16 cellular contexts compared by ENCODE assay signal in genomic region chr2:14951569-14952285, GRCh38.
DNase-seq lines count a peak whose midpoint lies in the region; ATAC-seq and TF ChIP-seq lines count a peak whose summit lies in the region.
"Had no signal": no experiment of that assay in that cellular context is flagged by ENCODE, and none has a peak within 500 bp of the region (broad histone marks: within the 10 kb centered on the region; RNA-seq: fewer than 3 reads in every experiment).

No MANE protein-coding gene starts in this region.

- H3K9ac ChIP-seq in mammary epithelial cell (ENCODE audit: insufficient read depth, low read length) = no peak overlapping the region
- H3K9ac ChIP-seq: GM23248 had no signal

- H3K4me1 ChIP-seq in mammary epithelial cell (ENCODE audit: insufficient read depth, low read length) (no peaks in the 10 kb centered on the region), foreskin keratinocyte (no peaks in the 10 kb centered on the region)
- H3K4me1 ChIP-seq: A549, BE2C had no signal

- no TSS peak for BruUV-seq in mammary epithelial cell (replicated peaks; lab: Mats Ljungman, UMichigan)

- POLR2A ChIA-PET in RWPE1 (lab: Yijun Ruan, JAX; ENCODE audit: low non-redundant PET) = interaction anchor here (0.5 kb wide), 1 partner anchor 639 kb away, joined by 3 read pairs; no protein-coding TSS in a partner anchor

- ATAC-seq in foreskin keratinocyte = peak; percentile 82
- no peak for ATAC-seq in HG03139 (IDR thresholded peaks at IDR 0.05; ENCODE audit: unreplicated experiment)
- ATAC-seq: A549, GM12878, HCT116 had no signal

- in situ Hi-C loops in mammary epithelial cell (cut with MboI; ENCODE audit: low sequenced_read_pairs in 2 of 2) = no loop called here

- no peak overlapping the region for H3K4me3 ChIP-seq in mammary epithelial cell (replicated peaks in 1 of 3; ENCODE audit: insufficient read depth in 1 of 3, low read depth in 2 of 3, low read length in 3 of 3)
- H3K4me3 ChIP-seq: A549, GM12878, GM23248 had no signal

- H4K20me1 ChIP-seq in mammary epithelial cell (ENCODE audit: insufficient read depth, low read length) = no peaks in the 10 kb centered on the region

- H3K27me3 ChIP-seq in mammary epithelial cell (ENCODE audit: insufficient read depth, low read length) = no peaks in the 10 kb centered on the region
- H3K27me3 ChIP-seq in foreskin keratinocyte = no peaks in the 10 kb centered on the region

- intact Hi-C loops in mammary epithelial cell (cut with micrococcal nuclease) = no loop called here

- dilution Hi-C loops in mammary epithelial cell (cut with HindIII; ENCODE audit: low sequenced_read_pairs) = no loop called here

- TF ChIP-seq CTCF in RWPE1 (conservative IDR thresholded peaks at IDR 0.05; ENCODE audit: low read depth) (no peak), mammary epithelial cell (conservative IDR thresholded peaks at IDR 0.05 in 1 of 2, IDR thresholded peaks at IDR 0.05 in 1 of 2; ENCODE audit: extremely low read depth in 1 of 2, insufficient read depth in 1 of 2, low read depth in 1 of 2, low read length in 2 of 2) (no peak), foreskin keratinocyte (conservative IDR thresholded peaks at IDR 0.05) (no peak)

- CTCF ChIA-PET in RWPE1 (lab: Yijun Ruan, JAX) = no interaction called here
- CTCF ChIA-PET in mammary epithelial cell (lab: Charles Lee; ENCODE audit: low non-redundant PET) = no interaction called here

- no peaks in the 10 kb centered on the region for H3K36me3 ChIP-seq in mammary epithelial cell (ENCODE audit: insufficient read depth, low read length)
- H3K36me3 ChIP-seq: BE2C had no signal

- no peak overlapping the region for H3K27ac ChIP-seq in RWPE1
- no peak overlapping the region for H3K27ac ChIP-seq in mammary epithelial cell (ENCODE audit: insufficient read depth, low read depth, low read length)
- H3K27ac ChIP-seq in foreskin keratinocyte = no peak overlapping the region
- H3K27ac ChIP-seq: A549, C4-2B, GM23248 had no signal

- H3K4me2 ChIP-seq in mammary epithelial cell (ENCODE audit: insufficient read depth, low read depth, low read length) = no peak overlapping the region
- H3K4me2 ChIP-seq: A549 had no signal

- no peaks in the 10 kb centered on the region for H3K9me3 ChIP-seq in mammary epithelial cell (replicated peaks; ENCODE audit: insufficient read depth, low read length)
- H3K9me3 ChIP-seq: A549, BE2C had no signal

- DNase-seq in NCI-H69 (lab: John Stamatoyannopoulos, UW) = peak; percentile 28
- peak; percentile 12 for DNase-seq in RWPE1 (ENCODE audit: low spot score)
- peak; percentile 19 for DNase-seq in mammary epithelial cell
- peak; percentile 14 to 53 for DNase-seq in foreskin keratinocyte
- DNase-seq in RKO (ENCODE audit: low spot score) = no peak
- no peak for DNase-seq in NOMO-1 treated with DMSO at 0.1 percent for 48 hours (lab: John Stamatoyannopoulos, UW; ENCODE audit: unreplicated experiment)
- DNase-seq in mucosa of gallbladder (ENCODE audit: low spot score) = no peak
- DNase-seq: BE2C; CD4-positive, alpha-beta memory T cell; DMS79; GM23248 had no signal

- H2AFZ ChIP-seq in mammary epithelial cell (ENCODE audit: low read depth, low read length) = no peak overlapping the region
- H2AFZ ChIP-seq: GM23248 had no signal

- 78% methylated on average over 5 of the region's 5 CpGs for WGBS in mammary epithelial cell (ENCODE audit: low coverage, missing lambda C conversion rate)

- no peaks in the 10 kb centered on the region for H3K79me2 ChIP-seq in mammary epithelial cell (ENCODE audit: insufficient read depth, low read length)

Comparison
In these comparisons a context has a peak if more than half of its experiments do, and no peak if none do; other contexts are left out.
1. DNase-seq: peak in NCI-H69 (single experiment), RWPE1 (single experiment), mammary epithelial cell (single experiment) and foreskin keratinocyte (2 of 2); none in RKO (single experiment), NOMO-1 treated with DMSO at 0.1 percent for 48 hours (single experiment) and mucosa of gallbladder (single experiment).